Comparison of ENCODE assay signal across 26 cellular contexts in the genomic region with DNA sequence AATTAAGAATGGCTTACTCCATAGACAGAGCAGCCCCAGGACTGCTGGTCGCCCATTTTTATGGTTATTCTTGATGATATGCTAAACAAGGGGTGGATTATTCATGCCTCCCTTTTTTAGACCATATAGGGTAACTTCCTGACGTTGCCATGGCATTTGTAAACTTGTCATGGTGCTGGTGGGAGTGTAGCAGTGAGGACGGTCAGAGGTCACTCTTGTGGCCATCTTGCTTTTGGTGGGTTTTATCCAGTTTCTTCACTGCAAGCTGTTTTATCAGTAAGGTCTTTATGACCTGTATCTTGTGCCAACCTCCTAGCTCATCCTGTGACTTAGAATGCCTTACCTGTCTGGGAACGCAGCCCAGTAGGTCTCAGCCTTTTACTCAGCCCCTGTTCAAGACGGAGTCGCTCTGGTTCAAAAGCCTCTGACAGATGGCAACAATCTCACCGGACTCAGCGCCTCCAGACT. TPM values are rescaled to one million over a fixed set of nuclear protein-coding genes. Genes with fewer than 3 reads are reported as not detected.
DNase-seq lines count a peak whose midpoint lies in the region; ATAC-seq, FAIRE-seq and TF ChIP-seq lines count a peak whose summit lies in the region.
"Had no signal": no experiment of that assay in that cellular context is flagged by ENCODE, and none has a peak within 500 bp of the region (broad histone marks: within the 10 kb centered on the region; RNA-seq: fewer than 3 reads in every experiment).

No MANE protein-coding gene starts in this region.

- no peak overlapping the region; the same call in 2 of the 3 replicates for H3K4me3 Mint-ChIP-seq in GM23338
- H3K4me3 Mint-ChIP-seq in activated CD4-positive, alpha-beta T cell treated with anti-CD3 and anti-CD28 coated beads for 36 hours = no peak overlapping the region
- H3K4me3 Mint-ChIP-seq: activated CD8-positive, alpha-beta memory T cell treated with anti-CD3 and anti-CD28 coated beads, Interleukin-2, amount 10 ng/mL, durations not matched to agents 7 days and 5 days; CD8-positive, alpha-beta T cell; T-cell had no signal

- H3K4me3 ChIP-seq in GM23338 (no peak overlapping the region), SK-N-MC (no peak overlapping the region), keratinocyte (ENCODE audit: control insufficient read depth in 2 of 3, extremely low read depth in 1 of 3, insufficient read depth in 2 of 3, low read depth in 1 of 3, low read length in 3 of 3) (no peak overlapping the region), prostate gland (no peak overlapping the region)
- H3K4me3 ChIP-seq: ovary, PC-9, suprapubic skin had no signal

- no peak overlapping the region for H3K27ac ChIP-seq in GM23338 (ENCODE audit: low read depth)
- peak overlapping the region; percentile 42; the same call in 1 of the 2 replicates for H3K27ac ChIP-seq in SK-N-MC
- H3K27ac ChIP-seq in keratinocyte (ENCODE audit: control insufficient read depth, insufficient read depth, low read length) = no peak overlapping the region
- H3K27ac ChIP-seq in prostate gland = peak overlapping the region; percentile 58 to 63
- H3K27ac ChIP-seq: epithelial cell of prostate, KMS-11, PC-9, suprapubic skin had no signal

- H3K27ac Mint-ChIP-seq in GM23338 = peak overlapping the region; percentile 45
- no peak overlapping the region for H3K27ac Mint-ChIP-seq in activated CD4-positive, alpha-beta T cell treated with anti-CD3 and anti-CD28 coated beads for 36 hours
- H3K27ac Mint-ChIP-seq: activated CD8-positive, alpha-beta memory T cell treated with anti-CD3 and anti-CD28 coated beads, Interleukin-2, amount 10 ng/mL, durations not matched to agents 7 days and 5 days; activated naive CD4-positive, alpha-beta T cell treated with anti-CD3 and anti-CD28 coated beads, Interleukin-2, amount 50 U/mL, for 72 hours; CD8-positive, alpha-beta T cell; T-cell had no signal

- FAIRE-seq in keratinocyte (lab: Jason Lieb, UNC) = no peak
- FAIRE-seq: islet of Langerhans had no signal

- H3K36me3 Mint-ChIP-seq in GM23338 (ENCODE audit: low read depth) = no peaks in the 10 kb centered on the region
- H3K36me3 Mint-ChIP-seq in activated CD4-positive, alpha-beta T cell treated with anti-CD3 and anti-CD28 coated beads for 36 hours (ENCODE audit: low read depth) = no peaks in the 10 kb centered on the region
- H3K36me3 Mint-ChIP-seq: activated naive CD4-positive, alpha-beta T cell treated with anti-CD3 and anti-CD28 coated beads, Interleukin-2, amount 50 U/mL, for 72 hours; CD8-positive, alpha-beta T cell; T-cell had no signal

- H3K4me1 ChIP-seq in GM23338 (ENCODE audit: insufficient read depth) (peaks cover 4% of the 10 kb centered on the region; the same call in 1 of the 2 replicates), keratinocyte (ENCODE audit: control insufficient read depth, extremely low read depth, insufficient read depth, low read length) (peaks cover 10% of the 10 kb centered on the region), prostate gland (replicated peaks) (no peaks in the 10 kb centered on the region)

- H3K36me3 ChIP-seq in GM23338 (ENCODE audit: insufficient read depth) (no peaks in the 10 kb centered on the region), SK-N-MC (ENCODE audit: insufficient read depth, low read length) (no peaks in the 10 kb centered on the region), keratinocyte (ENCODE audit: control insufficient read depth in 2 of 2, extremely low read depth in 1 of 2, insufficient read depth in 2 of 2, low read length in 2 of 2) (no peaks in the 10 kb centered on the region), prostate gland (no peaks in the 10 kb centered on the region)
- H3K36me3 ChIP-seq: ovary, suprapubic skin had no signal

- H3K79me2 ChIP-seq in GM23338 (replicated peaks; ENCODE audit: insufficient read depth) (no peaks in the 10 kb centered on the region), keratinocyte (ENCODE audit: control insufficient read depth, insufficient read depth, low read length) (no peaks in the 10 kb centered on the region)

- no peaks in the 10 kb centered on the region for H3K9me1 ChIP-seq in keratinocyte (ENCODE audit: control insufficient read depth, extremely low read depth, insufficient read depth, low read length)

- WGBS in prostate gland = 42% methylated on average over 8 of the region's 8 CpGs

- no peak for ATAC-seq in GM23338
- ATAC-seq in esophagus mucosa = no peak
- no peak for ATAC-seq in activated CD4-positive, alpha-beta T cell treated with anti-CD3 and anti-CD28 coated beads for 36 hours
- no peak for ATAC-seq in HG03095 (IDR thresholded peaks at IDR 0.05; ENCODE audit: unreplicated experiment)
- ATAC-seq: activated CD8-positive, alpha-beta memory T cell treated with anti-CD3 and anti-CD28 coated beads, Interleukin-2, amount 10 ng/mL, durations not matched to agents 7 days and 5 days; activated naive CD4-positive, alpha-beta T cell treated with anti-CD3 and anti-CD28 coated beads, Interleukin-2, amount 50 U/mL, for 72 hours; CD8-positive, alpha-beta T cell; HCT116 had no signal

- H4K20me1 ChIP-seq in GM23338 (replicated peaks; ENCODE audit: insufficient read depth) (no peaks in the 10 kb centered on the region), keratinocyte (ENCODE audit: control insufficient read depth, extremely low read depth, insufficient read depth, low read length) (no peaks in the 10 kb centered on the region)

- dilution Hi-C loops in keratinocyte (cut with MboI; ENCODE audit: extremely low pct_ligation_motif_present, low sequenced_read_pairs) = no loop called here

- CTCF ChIA-PET in activated CD4-positive, alpha-beta T cell treated with anti-CD3 and anti-CD28 coated beads for 36 hours (lab: Charles Lee) = interaction anchor here (0.7 kb wide), 1 partner anchor 11 kb away, joined by 3 read pairs; no protein-coding TSS in a partner anchor

- TF ChIP-seq CTCF in GM23338 (conservative IDR thresholded peaks at IDR 0.05; ENCODE audit: low read depth in 2 of 2) (no peak), keratinocyte (optimal IDR thresholded peaks at IDR 0.05 in 1 of 3, IDR thresholded peaks at IDR 0.05 in 1 of 3, conservative IDR thresholded peaks at IDR 0.05 in 1 of 3; ENCODE audit: extremely low read depth in 1 of 3, insufficient read depth in 2 of 3, low read length in 3 of 3) (no peak), prostate gland (IDR thresholded peaks at IDR 0.05) (no peak)

- POLR2A ChIA-PET in activated CD4-positive, alpha-beta T cell treated with anti-CD3 and anti-CD28 coated beads for 36 hours (lab: Charles Lee) = no interaction called here

- H3K9me2 ChIP-seq in GM23338 (ENCODE audit: insufficient read depth) = no peaks in the 10 kb centered on the region

- no peaks in the 10 kb centered on the region for H3K9me3 Mint-ChIP-seq in GM23338
- H3K9me3 Mint-ChIP-seq in activated CD4-positive, alpha-beta T cell treated with anti-CD3 and anti-CD28 coated beads for 36 hours (ENCODE audit: low read depth) = no peaks in the 10 kb centered on the region
- H3K9me3 Mint-ChIP-seq: activated naive CD4-positive, alpha-beta T cell treated with anti-CD3 and anti-CD28 coated beads, Interleukin-2, amount 50 U/mL, for 72 hours; CD8-positive, alpha-beta T cell; T-cell had no signal

- H3K27me3 Mint-ChIP-seq in GM23338 (ENCODE audit: insufficient read depth, low read depth, poor library complexity) = peaks cover 24% of the 10 kb centered on the region
- H3K27me3 Mint-ChIP-seq in activated CD4-positive, alpha-beta T cell treated with anti-CD3 and anti-CD28 coated beads for 36 hours = peaks cover 3% of the 10 kb centered on the region

- H3K27me3 ChIP-seq in GM23338 (ENCODE audit: insufficient read depth) (peaks cover 16% of the 10 kb centered on the region), keratinocyte (ENCODE audit: control insufficient read depth, extremely low read depth, insufficient read depth, low read length) (peaks cover 5% of the 10 kb centered on the region), prostate gland (replicated peaks; ENCODE audit: insufficient read depth) (no peaks in the 10 kb centered on the region)
- H3K27me3 ChIP-seq: ovary, suprapubic skin had no signal

- H3K4me1 Mint-ChIP-seq in GM23338 = peaks cover 12% of the 10 kb centered on the region
- peaks cover 22% of the 10 kb centered on the region for H3K4me1 Mint-ChIP-seq in activated CD4-positive, alpha-beta T cell treated with anti-CD3 and anti-CD28 coated beads for 36 hours

- H3K9ac ChIP-seq in SK-N-MC (ENCODE audit: insufficient read length) (no peak overlapping the region), keratinocyte (ENCODE audit: control insufficient read depth, extremely low read depth, insufficient read depth, low read length) (no peak overlapping the region)
- H3K9ac ChIP-seq: KMS-11 had no signal

- no peak for DNase-seq in GM23338 (ENCODE audit: low spot score)
- no peak for DNase-seq in SK-N-MC (ENCODE audit: low read depth, low spot score)
- no peak for DNase-seq in keratinocyte (ENCODE audit: low read depth, low spot score)
- peak; percentile 51 for DNase-seq in prostate gland (ENCODE audit: low spot score)
- no peak for DNase-seq in activated CD4-positive, alpha-beta T cell treated with anti-CD3 and anti-CD28 coated beads for 36 hours
- DNase-seq: activated CD4-positive, alpha-beta T cell treated with anti-CD3 and anti-CD28 coated beads for 4 hours; activated CD8-positive, alpha-beta memory T cell treated with anti-CD3 and anti-CD28 coated beads, Interleukin-2, amount 10 ng/mL, durations not matched to agents 7 days and 5 days; CD8-positive, alpha-beta T cell; DMS153; foreskin melanocyte; GF-D8; hypothalamus; NCI-H2227 treated with DMSO at 0.1 percent for 48 hours; NCI-H748 treated with DMSO at 0.1 percent for 48 hours; PC-9; SHP77; T-cell had no signal

- no peaks in the 10 kb centered on the region for H3K9me3 ChIP-seq in SK-N-MC (ENCODE audit: low read depth, low read length)
- H3K9me3 ChIP-seq in keratinocyte (ENCODE audit: control insufficient read depth, low read depth, low read length) = no peaks in the 10 kb centered on the region
- no peaks in the 10 kb centered on the region for H3K9me3 ChIP-seq in prostate gland
- H3K9me3 ChIP-seq: ovary, suprapubic skin had no signal

- no peak for TF ChIP-seq POLR2A in prostate gland (IDR thresholded peaks at IDR 0.05)

- intact Hi-C loops in prostate gland (cut with DNase I) = no loop called here
- intact Hi-C loops in activated CD4-positive, alpha-beta T cell treated with anti-CD3 and anti-CD28 coated beads for 36 hours (cut with DNase I, micrococcal nuclease) = loop anchor here (5.0 to 10.0 kb wide), 3 partner anchors 47 to 1015 kb away; partner anchors contain the start of genes HSF2BP (in 1 of the 2), PTTG1IP (in 1 of the 2) and RRP1B (in 1 of the 2)

- H3F3A ChIP-seq in GM23338 (replicated peaks; ENCODE audit: low read depth) = no peaks in the 10 kb centered on the region

- H2AFZ ChIP-seq in GM23338 (no peak overlapping the region), keratinocyte (ENCODE audit: control insufficient read depth, low read length) (peak overlapping the region; percentile 6)
- H2AFZ ChIP-seq: PC-9 had no signal

- H3K4me2 ChIP-seq in GM23338 = no peak overlapping the region
- peak overlapping the region; percentile 56 for H3K4me2 ChIP-seq in keratinocyte (ENCODE audit: control insufficient read depth, extremely low read depth, insufficient read depth, low read depth, low read length)
- H3K4me2 ChIP-seq: KMS-11, PC-9 had no signal

RNA-seq across cellular contexts. Expression of gene AGPAT3, which starts 5.2 kb away (rescaled TPM):
- total RNA-seq in GM23338 (2014; rRNA removed; shearing (Covaris generic)) = 4.4 and 6.1 TPM in 2 replicates
- polyA plus RNA-seq in GM23338 (2016; fragmentation: Nextera tagmentation; extraction: Ambion mirVana) (1.1 and 2.1 TPM in 2 replicates), keratinocyte (21.6 to 23.4 TPM (median 21.7 TPM) in 3 replicates)
- polyA plus RNA-seq in keratinocyte (2011; ENCODE audit: low read depth) = 28.0 TPM
- 15.5 and 22.7 TPM in 2 replicates for polyA plus RNA-seq in keratinocyte (2011; cell fraction: cytosol; rRNA removed)
- polyA plus RNA-seq in keratinocyte (2011; cell fraction: nucleus; rRNA removed) = 29.1 and 29.4 TPM in 2 replicates
- 17.2 and 38.7 TPM in 2 replicates for polyA plus RNA-seq in keratinocyte (2012; ENCODE audit: low replicate concordance)
- polyA minus RNA-seq in keratinocyte = 37.9 to 78.6 TPM (median 39.4 TPM) in 3 replicates
- 41.2 TPM for polyA minus RNA-seq in keratinocyte (2011; cell fraction: cytosol; rRNA and poly(A)+ RNA removed)
- polyA minus RNA-seq in keratinocyte (2011; cell fraction: nucleus; rRNA and poly(A)+ RNA removed) = 25.7 and 38.9 TPM in 2 replicates
- total RNA-seq in prostate gland (10 to 100 TPM; 31.3 to 53.5 TPM), esophagus mucosa (49.1 TPM)
- 10 to 100 TPM; 73.5 to 90.7 TPM for total RNA-seq in activated CD4-positive, alpha-beta T cell treated with anti-CD3 and anti-CD28 coated beads for 36 hours

Comparison
In these comparisons a context has a peak if more than half of its experiments do, and no peak if none do; other contexts are left out.
1. H3K27ac ChIP-seq: peak in SK-N-MC (single experiment) and prostate gland (2 of 2); none in GM23338 (single experiment) and keratinocyte (single experiment).